ENCODE assay signal across 10 cellular contexts in the genomic region with DNA sequence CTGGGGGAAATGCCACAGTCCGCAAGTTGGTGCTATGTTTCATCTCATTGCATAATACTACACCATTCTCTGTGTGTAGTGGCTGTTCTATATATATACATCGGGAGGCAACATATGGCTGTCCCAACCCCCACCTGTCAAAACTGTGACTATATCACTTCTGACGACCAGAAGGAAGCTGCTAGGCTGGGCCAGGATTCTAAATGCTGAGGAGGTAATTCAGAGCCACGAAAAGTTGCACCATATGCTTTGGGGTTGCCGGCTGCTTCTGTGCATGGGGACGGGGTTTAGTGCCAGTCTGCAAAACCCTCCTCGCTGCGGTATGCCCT. TPM values are rescaled to one million over a fixed set of nuclear protein-coding genes. Genes with fewer than 3 reads are reported as not detected.
DNase-seq lines count a peak whose midpoint lies in the region; ATAC-seq and TF ChIP-seq lines count a peak whose summit lies in the region.
"Had no signal": no experiment of that assay in that cellular context is flagged by ENCODE, and none has a peak within 500 bp of the region (broad histone marks: within the 10 kb centered on the region; RNA-seq: fewer than 3 reads in every experiment).

No MANE protein-coding gene starts in this region.

- H3K27ac Mint-ChIP-seq in T-cell: peak overlapping the region in 1 of 2 donors; percentile 36
- H3K27ac Mint-ChIP-seq in immature natural killer cell: peak overlapping the region in 5 of 6 donors; percentile 27 to 82 (median 67)
- no peak overlapping the region for H3K27ac Mint-ChIP-seq in mesothelial cell of epicardium

- no peaks in the 10 kb centered on the region for H3K36me3 ChIP-seq in BJ (ENCODE audit: control insufficient read depth, insufficient read depth, low read length)

- DNase-seq in BJ (ENCODE audit: low read depth) (no peak), HFF-Myc (ENCODE audit: extremely low read depth, low read depth) (no peak), T-cell (no peak), immature natural killer cell (no peak), mucosa of gallbladder (ENCODE audit: low spot score) (no peak), glomerular visceral epithelial cell (ENCODE audit: extremely low spot score) (no peak), mesothelial cell of epicardium (ENCODE audit: low spot score in 2 of 2, unreplicated experiment in 2 of 2) (no peak), H4 (ENCODE audit: low spot score) (no peak)
- DNase-seq: NCI-H1436 had no signal

- H3K4me1 Mint-ChIP-seq in T-cell (peaks cover 12 to 28% (median 18%) of the 10 kb centered on the region in 3 donors), immature natural killer cell (peaks cover 45 to 50% of the 10 kb centered on the region in 2 donors), mesothelial cell of epicardium (no peaks in the 10 kb centered on the region)

- CTCF ChIA-PET in BJ (lab: Yijun Ruan, JAX): interaction anchor here (0.6 to 1.6 kb wide), 2 partner anchors 31 to 225 kb away, joined by 4 to 6 read pairs; no protein-coding TSS in a partner anchor
- CTCF ChIA-PET in T-cell (lab: Charles Lee): interaction anchor here in 1 of 2 donors (1.0 kb wide), 1 partner anchor 247 kb away, joined by 3 read pairs; no protein-coding TSS in a partner anchor

- no peak for TF ChIP-seq CTCF in BJ (IDR thresholded peaks at IDR 0.05; ENCODE audit: insufficient read depth, low read depth, low read length)
- TF ChIP-seq CTCF in HFF-Myc (IDR thresholded peaks at IDR 0.05; ENCODE audit: low read depth, low read length, missing control alignments): no peak
- TF ChIP-seq CTCF in mesothelial cell of epicardium (IDR thresholded peaks at IDR 0.05; ENCODE audit: unreplicated experiment): no peak

- H3K9me3 Mint-ChIP-seq in T-cell (no peaks in the 10 kb centered on the region), immature natural killer cell (no peaks in the 10 kb centered on the region), mesothelial cell of epicardium (peaks cover 4% of the 10 kb centered on the region)

- H3K4me3 Mint-ChIP-seq in T-cell (peak overlapping the region; percentile 66 to 83 (median 77)), immature natural killer cell (peak overlapping the region; percentile 72 to 96 (median 90)), mesothelial cell of epicardium (no peak overlapping the region)

- no peaks in the 10 kb centered on the region for H3K36me3 Mint-ChIP-seq in T-cell
- no peaks in the 10 kb centered on the region for H3K36me3 Mint-ChIP-seq in immature natural killer cell
- H3K36me3 Mint-ChIP-seq in mesothelial cell of epicardium: no peaks in the 10 kb centered on the region

- H3K27me3 Mint-ChIP-seq in T-cell (peaks cover 0 to under 1% of the 10 kb centered on the region in 2 donors), immature natural killer cell (ENCODE audit: low read depth in 3 of 3) (peaks cover 0 to 2% (median 0%) of the 10 kb centered on the region in 3 donors), mesothelial cell of epicardium (ENCODE audit: low read depth) (peaks cover 2% of the 10 kb centered on the region)

- POLR2A ChIA-PET in BJ (lab: Charles Lee) (no interaction called here), T-cell (lab: Charles Lee) (no interaction called here)

- no peak for ATAC-seq in T-cell (replicated peaks in 1 of 4)

- H3K4me3 ChIP-seq in BJ (ENCODE audit: low read depth, low read length) (peak overlapping the region; percentile 34; the same call in 1 of the 2 replicates), HFF-Myc (replicated peaks; ENCODE audit: low read depth, low read length) (peak overlapping the region; percentile 40)

- H3K27me3 ChIP-seq in BJ (ENCODE audit: control insufficient read depth, insufficient read depth, low read length): peaks cover 10% of the 10 kb centered on the region

RNA-seq across cellular contexts. Expression of a gene that starts 50.5 kb away (rescaled TPM):
- polyA plus RNA-seq in BJ (2011; rRNA removed) (not detected in 2 replicates), immature natural killer cell (under 1 TPM; 0.39 to 0.58 (median 0.50) TPM)
- not detected in 2 replicates for polyA minus RNA-seq in BJ (2011; rRNA and poly(A)+ RNA removed)
- total RNA-seq in T-cell (under 1 TPM; 0.10 to 0.44 (median 0.37) TPM), mucosa of gallbladder (0.12 TPM), mesothelial cell of epicardium (0.02 to 0.20 TPM in 2 of 3 replicates, not detected in the other)
- not detected in 2 replicates for total RNA-seq in H4 (2014; rRNA removed; shearing (Covaris generic))
- total RNA-seq: lung microvascular endothelial cell had no signal
